ENCODE assay signal across 14 cellular contexts in genomic region chr9:37215456-37216229, GRCh38.
DNase-seq lines count a peak whose midpoint lies in the region; FAIRE-seq and TF ChIP-seq lines count a peak whose summit lies in the region.
"Had no signal": no experiment of that assay in that cellular context is flagged by ENCODE, and none has a peak within 500 bp of the region (broad histone marks: within the 10 kb centered on the region; RNA-seq: fewer than 3 reads in every experiment).

No MANE protein-coding gene starts in this region.

- TF ChIP-seq CTCF in A673 (conservative IDR thresholded peaks at IDR 0.05; ENCODE audit: low read depth, low read length) (no peak), RWPE1 (conservative IDR thresholded peaks at IDR 0.05; ENCODE audit: low read depth) (no peak), fibroblast of the aortic adventitia (IDR thresholded peaks at IDR 0.05; ENCODE audit: insufficient read depth, low read length) (no peak), kidney (IDR thresholded peaks at IDR 0.05; ENCODE audit: borderline replicate concordance, extremely low read depth, insufficient read depth) (no peak)

- H3K4me3 ChIP-seq in A673 (ENCODE audit: low read depth, low read length, poor library complexity, severe bottlenecking): peak overlapping the region; percentile 1
- no peak overlapping the region for H3K4me3 ChIP-seq in fibroblast of the aortic adventitia (ENCODE audit: low read depth, low read length)
- H3K4me3 ChIP-seq in kidney (ENCODE audit: low read length in 2 of 2): no peak overlapping the region
- H3K4me3 ChIP-seq: esophagus squamous epithelium, lower lobe of right lung, suprapubic skin had no signal

- DNase-seq in A673 (ENCODE audit: low spot score): peak; percentile 81
- no peak for DNase-seq in HEK293T (ENCODE audit: extremely low spot score)
- peak; percentile 57 for DNase-seq in RWPE1 (ENCODE audit: low spot score)
- DNase-seq in fibroblast of the aortic adventitia (ENCODE audit: low read depth): peak; percentile 37
- DNase-seq in posterior vena cava (ENCODE audit: low spot score): no peak
- DNase-seq in activated CD4-positive, alpha-beta T cell treated with anti-CD3 and anti-CD28 coated beads, Interleukin-2, amount 50 U/mL, for 4 hours: no peak
- DNase-seq in kidney: no peak
- no peak for DNase-seq in activated CD4-positive, CD25-positive, alpha-beta regulatory T cell treated with anti-CD3 and anti-CD28 coated beads, Interleukin-2, amount 50 U/mL, for 72 hours
- DNase-seq: Calu3; esophagus squamous epithelium; lower lobe of right lung; stimulated activated CD4-positive, alpha-beta T cell treated with anti-CD3 and anti-CD28 coated beads, Interleukin-12 subunit alpha, Interleukin-12 subunit beta, amount 100 ng/mL, for 4 hours; T1000 had no signal

- intact Hi-C loops in A673 (cut with micrococcal nuclease; ENCODE audit: unreplicated experiment) (loop anchor here (10.0 kb wide), 1 partner anchor 131 kb away; no protein-coding TSS in a partner anchor), posterior vena cava (cut with DNase I) (loop anchor here in 1 of 2 donors (10.0 kb wide), 1 partner anchor 379 kb away; the partner anchor contains the start of gene TOMM5), kidney (cut with DNase I) (no loop called here)

- H3K9me3 ChIP-seq in A673 (ENCODE audit: low read depth, low read length, poor library complexity, severe bottlenecking) (no peaks in the 10 kb centered on the region), kidney (ENCODE audit: control insufficient read depth in 1 of 2, low read length in 2 of 2) (no peaks in the 10 kb centered on the region)
- H3K9me3 ChIP-seq: esophagus squamous epithelium, lower lobe of right lung, suprapubic skin had no signal

- BruUV-seq in A673 (replicated peaks; lab: Mats Ljungman, UMichigan): no TSS peak

- H3K9ac ChIP-seq in kidney (ENCODE audit: low read length in 2 of 2): no peak overlapping the region

- no peak for FAIRE-seq in kidney (lab: Jason Lieb, UNC)

- H3K27ac ChIP-seq in A673 (ENCODE audit: low read depth, low read length, poor library complexity, severe bottlenecking): peak overlapping the region; percentile 52
- no peak overlapping the region for H3K27ac ChIP-seq in RWPE1
- H3K27ac ChIP-seq in kidney (ENCODE audit: low read depth in 2 of 2, low read length in 2 of 2): no peak overlapping the region
- H3K27ac ChIP-seq: esophagus squamous epithelium, lower lobe of right lung, suprapubic skin had no signal

- no peaks in the 10 kb centered on the region for H3K27me3 ChIP-seq in A673 (replicated peaks; ENCODE audit: insufficient read depth, low read depth, low read length, poor library complexity)
- H3K27me3 ChIP-seq: esophagus squamous epithelium, suprapubic skin had no signal

- H3K4me1 ChIP-seq in A673 (ENCODE audit: insufficient read depth, low read length, poor library complexity, severe bottlenecking): peaks cover 65% of the 10 kb centered on the region
- H3K4me1 ChIP-seq in kidney (ENCODE audit: control insufficient read depth in 1 of 2, insufficient read depth in 1 of 2, low read depth in 1 of 2, low read length in 2 of 2): no peaks in the 10 kb centered on the region
- H3K4me1 ChIP-seq: lower lobe of right lung, suprapubic skin had no signal

- CTCF ChIA-PET in A673 (lab: Charles Lee): no interaction called here
- CTCF ChIA-PET in HEK293T (lab: Yijun Ruan, JAX): no interaction called here
- CTCF ChIA-PET in RWPE1 (lab: Yijun Ruan, JAX): interaction anchor here (0.7 to 0.9 kb wide), 2 partner anchors 89 to 578 kb away, joined by 4 read pairs; no protein-coding TSS in a partner anchor

- H3K36me3 ChIP-seq in A673 (ENCODE audit: insufficient read depth, low read length, poor library complexity, severe bottlenecking) (no peaks in the 10 kb centered on the region), kidney (ENCODE audit: control insufficient read depth in 1 of 2, insufficient read depth in 2 of 2, low read length in 2 of 2) (no peaks in the 10 kb centered on the region)
- H3K36me3 ChIP-seq: esophagus squamous epithelium, lower lobe of right lung, suprapubic skin had no signal

- POLR2A ChIA-PET in A673 (lab: Charles Lee; ENCODE audit: low non-redundant PET): no interaction called here
- POLR2A ChIA-PET in HEK293T (lab: Yijun Ruan, JAX): no interaction called here
- POLR2A ChIA-PET in RWPE1 (lab: Yijun Ruan, JAX; ENCODE audit: low non-redundant PET): no interaction called here

TF ChIP-seq in HEK293T, 16 proteins besides CTCF, POLR2A, EP300 and RAD21:
- TF ChIP-seq CTBP1 (IDR thresholded peaks at IDR 0.05; ENCODE audit: borderline replicate concordance) (0 out of 2 replicates have a peak, but pooled peaks have one; percentile 7), ARNT (IDR thresholded peaks at IDR 0.05) (no peak), PKNOX1 (IDR thresholded peaks at IDR 0.05) (peak; percentile 62), L3MBTL2 (conservative IDR thresholded peaks at IDR 0.05) (no peak)

Comparison
In these comparisons a context has a peak if more than half of its experiments do, and no peak if none do; other contexts are left out.
1. DNase-seq: peak in A673 (single experiment), RWPE1 (single experiment) and fibroblast of the aortic adventitia (single experiment); none in HEK293T (single experiment), posterior vena cava (single experiment), activated CD4-positive, alpha-beta T cell treated with anti-CD3 and anti-CD28 coated beads, Interleukin-2, amount 50 U/mL, for 4 hours (0 of 2), kidney (single experiment) and activated CD4-positive, CD25-positive, alpha-beta regulatory T cell treated with anti-CD3 and anti-CD28 coated beads, Interleukin-2, amount 50 U/mL, for 72 hours (single experiment).